Comparison of ENCODE assay signal across 10 cellular contexts in the genomic region with DNA sequence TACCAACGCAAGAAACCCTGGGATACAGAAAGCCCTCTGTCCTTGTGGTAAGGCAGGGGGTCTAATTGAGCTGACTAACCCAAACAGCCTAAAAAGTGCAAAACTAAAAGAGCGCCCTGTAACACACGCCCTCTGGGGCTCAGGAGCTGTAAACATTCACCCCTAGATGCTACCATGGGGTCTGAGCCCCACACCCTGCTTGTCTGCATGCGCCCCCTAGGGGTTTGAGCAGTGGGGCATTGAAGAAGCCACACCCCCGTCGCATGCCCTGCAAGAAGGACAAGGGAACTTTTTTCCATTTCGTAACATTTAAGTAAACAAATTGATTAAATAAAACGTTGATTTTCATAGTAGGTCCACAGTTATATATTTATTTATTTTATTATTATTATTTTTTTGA.
DNase-seq lines count a peak whose midpoint lies in the region; ATAC-seq and TF ChIP-seq lines count a peak whose summit lies in the region.
"Had no signal": no experiment of that assay in that cellular context is flagged by ENCODE, and none has a peak within 500 bp of the region (broad histone marks: within the 10 kb centered on the region; RNA-seq: fewer than 3 reads in every experiment).

No MANE protein-coding gene starts in this region.

- TF ChIP-seq POLR2A in stomach (IDR thresholded peaks at IDR 0.05), result no peak

- no peak overlapping the region for H3K4me3 Mint-ChIP-seq in activated naive CD8-positive, alpha-beta T cell treated with anti-CD3 and anti-CD28 coated beads for 36 hours
- H3K4me3 Mint-ChIP-seq in nephron progenitor cell, result no peak overlapping the region

- H3K4me1 ChIP-seq in stomach, result no peaks in the 10 kb centered on the region

- H3K27me3 Mint-ChIP-seq in activated naive CD8-positive, alpha-beta T cell treated with anti-CD3 and anti-CD28 coated beads for 36 hours, result no peaks in the 10 kb centered on the region
- no peaks in the 10 kb centered on the region for H3K27me3 Mint-ChIP-seq in nephron progenitor cell (ENCODE audit: low read depth, poor library complexity)

- no peaks in the 10 kb centered on the region for H3K36me3 ChIP-seq in stomach

- intact Hi-C loops in stomach (cut with DNase I; ENCODE audit: low total_unique reads), result no loop called here

- WGBS in stomach, 5 donors, result 79 to 86% (median 80%) methylated on average over 8 of the region's 8 CpGs

- no peak overlapping the region for H3K4me3 ChIP-seq in stomach

- no peak for TF ChIP-seq EP300 in stomach (IDR thresholded peaks at IDR 0.05)

- no peaks in the 10 kb centered on the region for H3K9me3 Mint-ChIP-seq in activated naive CD8-positive, alpha-beta T cell treated with anti-CD3 and anti-CD28 coated beads for 36 hours
- H3K9me3 Mint-ChIP-seq in nephron progenitor cell, result peaks cover 3% of the 10 kb centered on the region

- no peaks in the 10 kb centered on the region for H3K9me3 ChIP-seq in stomach

- no peak for TF ChIP-seq CTCF in stomach (IDR thresholded peaks at IDR 0.05)
- TF ChIP-seq CTCF in nephron progenitor cell (IDR thresholded peaks at IDR 0.05), result no peak

- no peaks in the 10 kb centered on the region for H3K36me3 Mint-ChIP-seq in activated naive CD8-positive, alpha-beta T cell treated with anti-CD3 and anti-CD28 coated beads for 36 hours
- no peaks in the 10 kb centered on the region for H3K36me3 Mint-ChIP-seq in nephron progenitor cell (ENCODE audit: low read depth)

- no peak overlapping the region for H3K27ac ChIP-seq in stomach

- no peak overlapping the region for H3K27ac Mint-ChIP-seq in activated naive CD8-positive, alpha-beta T cell treated with anti-CD3 and anti-CD28 coated beads for 36 hours
- no peak overlapping the region for H3K27ac Mint-ChIP-seq in nephron progenitor cell

- H3K27me3 ChIP-seq in stomach, result no peaks in the 10 kb centered on the region

- ATAC-seq in GM18519 (IDR thresholded peaks at IDR 0.05; ENCODE audit: low FRiP score, unreplicated experiment) (peak; percentile 67), HG03175 (IDR thresholded peaks at IDR 0.05; ENCODE audit: unreplicated experiment) (peak; percentile 56)

- peak; percentile 4 for DNase-seq in ELR (ENCODE audit: low read depth)
- peak; percentile 16 for DNase-seq in activated naive CD8-positive, alpha-beta T cell treated with anti-CD3 and anti-CD28 coated beads for 36 hours
- DNase-seq in stomach, result no peak
- DNase-seq in middle frontal gyrus (ENCODE audit: extremely low spot score, low spot score), result no peak
- DNase-seq in NCI-H1092 treated with DMSO at 0.1 percent for 48 hours (lab: John Stamatoyannopoulos, UW), result no peak
- DNase-seq in nephron progenitor cell, result no peak
- DNase-seq: amygdala, T-helper 1 cell had no signal

- no peaks in the 10 kb centered on the region for H3K4me1 Mint-ChIP-seq in activated naive CD8-positive, alpha-beta T cell treated with anti-CD3 and anti-CD28 coated beads for 36 hours
- H3K4me1 Mint-ChIP-seq in nephron progenitor cell, result no peaks in the 10 kb centered on the region

Comparison
In these comparisons a context has a peak if more than half of its experiments do, and no peak if none do; other contexts are left out.
1. DNase-seq: peak in ELR (single experiment) and activated naive CD8-positive, alpha-beta T cell treated with anti-CD3 and anti-CD28 coated beads for 36 hours (single experiment); none in stomach (single experiment), middle frontal gyrus (single experiment), NCI-H1092 treated with DMSO at 0.1 percent for 48 hours (single experiment) and nephron progenitor cell (single experiment).